ENCODE assay signal across 1 cellular context in genomic region chr10:80407836-80408197, GRCh38.
TF ChIP-seq lines count a peak whose summit lies in the region.

No MANE protein-coding gene starts in this region.

TF ChIP-seq in HEK293, 187 proteins besides CTCF, POLR2A, EP300 and RAD21 (continued from another document):
- TF ChIP-seq ZNF280C (tag by site-specific recombination; IDR thresholded peaks at IDR 0.05) (no peak), ZNF423 (tag by site-specific recombination; IDR thresholded peaks at IDR 0.05) (no peak), ZNF354C (tag by site-specific recombination; IDR thresholded peaks at IDR 0.05; ENCODE audit: borderline replicate concordance, low read depth) (no peak), EGR2 (tag by site-specific recombination; IDR thresholded peaks at IDR 0.05; ENCODE audit: low read depth) (no peak)
